1 cellular context compared by ENCODE assay signal in genomic region chr9:6689893-6690634, GRCh38.
TF ChIP-seq lines count a peak whose summit lies in the region.

No MANE protein-coding gene starts in this region.

TF ChIP-seq in GM12878, 131 proteins besides CTCF, POLR2A, EP300 and RAD21 (continued from another document):
- TF ChIP-seq CEBPZ (IDR thresholded peaks at IDR 0.05; ENCODE audit: low read depth, low read length) (no peak), TARDBP (IDR thresholded peaks at IDR 0.05; ENCODE audit: borderline replicate concordance) (no peak), BCLAF1 (IDR thresholded peaks at IDR 0.05) (no peak), IKZF1 (conservative IDR thresholded peaks at IDR 0.05) (peak; percentile 67), RELB (IDR thresholded peaks at IDR 0.05; ENCODE audit: low read depth) (peak; percentile 49), MEF2B (IDR thresholded peaks at IDR 0.05; ENCODE audit: partially characterized antibody, poor library complexity, severe bottlenecking) (peak; percentile 96), SPI1 (IDR thresholded peaks at IDR 0.05; ENCODE audit: borderline replicate concordance, insufficient read depth, low read depth, low read length) (peak; percentile 44; the same call in 1 of the 2 replicates), USF2 (IDR thresholded peaks at IDR 0.05; ENCODE audit: borderline replicate concordance, low read depth, low read length) (no peak), BMI1 (IDR thresholded peaks at IDR 0.05; ENCODE audit: borderline replicate concordance) (no peak), POLR2AphosphoS5 (IDR thresholded peaks at IDR 0.05; ENCODE audit: low read length) (no peak), NR2C2 (IDR thresholded peaks at IDR 0.05; ENCODE audit: borderline replicate concordance, control insufficient read depth, insufficient read length, low read depth) (no peak), TCF7 (IDR thresholded peaks at IDR 0.05; ENCODE audit: borderline replicate concordance) (0 out of 2 replicates have a peak, but pooled peaks have one; percentile 46), RAD51 (IDR thresholded peaks at IDR 0.05) (no peak), RELA (IDR thresholded peaks at IDR 0.05; ENCODE audit: borderline replicate concordance, partially characterized antibody) (no peak), BACH1 (IDR thresholded peaks at IDR 0.05; ENCODE audit: borderline replicate concordance) (no peak), NFXL1 (IDR thresholded peaks at IDR 0.05; ENCODE audit: borderline replicate concordance) (no peak), ATF7 (IDR thresholded peaks at IDR 0.05; ENCODE audit: low read depth) (peak; percentile 72), ZNF24 (IDR thresholded peaks at IDR 0.05) (no peak), MTA2 (IDR thresholded peaks at IDR 0.05; ENCODE audit: low read depth) (peak; percentile 69), EED (IDR thresholded peaks at IDR 0.05; ENCODE audit: low read depth) (no peak), CHD1 (IDR thresholded peaks at IDR 0.05; ENCODE audit: low read depth, low read length) (no peak), ESRRA (IDR thresholded peaks at IDR 0.05; ENCODE audit: low read length) (no peak), SKIL (IDR thresholded peaks at IDR 0.05; ENCODE audit: low read depth, poor library complexity, severe bottlenecking) (peak; percentile 79), WRNIP1 (IDR thresholded peaks at IDR 0.05; ENCODE audit: borderline replicate concordance, low read depth, low read length) (no peak), ZNF622 (IDR thresholded peaks at IDR 0.05) (no peak), PAX8 (IDR thresholded peaks at IDR 0.05) (no peak), BCL11A (IDR thresholded peaks at IDR 0.05; ENCODE audit: low read depth, low read length) (peak; percentile 19; the same call in 1 of the 2 replicates), SMARCA5 (IDR thresholded peaks at IDR 0.05) (no peak), E4F1 (IDR thresholded peaks at IDR 0.05; ENCODE audit: borderline replicate concordance, partially characterized antibody) (no peak), TCF12 (IDR thresholded peaks at IDR 0.05; ENCODE audit: low read depth, low read length) (no peak), EGR1 (IDR thresholded peaks at IDR 0.05; ENCODE audit: borderline replicate concordance in 1 of 2, low read depth in 2 of 2, low read length in 2 of 2) (no peak), DPF2 (IDR thresholded peaks at IDR 0.05) (0 out of 2 replicates have a peak, but pooled peaks have one; percentile 30), BHLHE40 (IDR thresholded peaks at IDR 0.05; ENCODE audit: borderline replicate concordance in 1 of 2, low read depth in 2 of 2, low read length in 1 of 2) (0 out of 4 replicates have a peak, but pooled peaks of 1 of the 2 experiments have one; percentile 19), ATF2 (IDR thresholded peaks at IDR 0.05; ENCODE audit: low read length) (no peak), TBL1XR1 (IDR thresholded peaks at IDR 0.05; ENCODE audit: low read depth, low read length) (peak; percentile 68; the same call in 1 of the 2 replicates), IKZF2 (IDR thresholded peaks at IDR 0.05) (peak in 1 of 2 experiments; percentile 61; a peak in 3 of 4 replicates), IRF3 (IDR thresholded peaks at IDR 0.05) (no peak), SMAD5 (IDR thresholded peaks at IDR 0.05; ENCODE audit: low read depth) (no peak), ETV6 (conservative IDR thresholded peaks at IDR 0.05 in 1 of 2, IDR thresholded peaks at IDR 0.05 in 1 of 2; ENCODE audit: borderline replicate concordance in 1 of 2, low read depth in 1 of 2) (peak in 1 of 2 experiments; percentile 31; a peak in 1 of 4 replicates), ZBTB33 (IDR thresholded peaks at IDR 0.05) (no peak), POU2F2 (IDR thresholded peaks at IDR 0.05; ENCODE audit: borderline replicate concordance, low read depth, low read length) (no peak), CREM (IDR thresholded peaks at IDR 0.05; ENCODE audit: low read depth) (no peak)
